ENCODE assay signal across 23 cellular contexts in genomic region chr3:73061416-73061815, GRCh38. TPM values are rescaled to one million over a fixed set of nuclear protein-coding genes. Genes with fewer than 3 reads are reported as not detected.
DNase-seq lines count a peak whose midpoint lies in the region; ATAC-seq and TF ChIP-seq lines count a peak whose summit lies in the region.
"Had no signal": no experiment of that assay in that cellular context is flagged by ENCODE, and none has a peak within 500 bp of the region (broad histone marks: within the 10 kb centered on the region; RNA-seq: fewer than 3 reads in every experiment).

TSS of gene EBLN2 (plus strand) at chr3:73061659. CDS start at chr3:73062082, 423 bp downstream.

- H3K4me2 ChIP-seq in smooth muscle cell: no peak within 1 kb of the TSS

- WGBS in smooth muscle cell (ENCODE audit: low lambda C conversion rate): 96% methylated on average over 2 of the region's 2 CpGs

- peaks cover 34% of the 10 kb centered on the region for H3K36me3 Mint-ChIP-seq in activated CD4-positive, alpha-beta T cell treated with anti-CD3 and anti-CD28 coated beads for 36 hours (ENCODE audit: low read depth)
- H3K36me3 Mint-ChIP-seq in activated CD4-positive, alpha-beta T cell treated with anti-CD3 and anti-CD28 coated beads, Interleukin-2, amount 10 ng/mL, durations not matched to agents 7 days and 5 days (ENCODE audit: low read depth): peaks cover 35% of the 10 kb centered on the region
- peaks cover 58% of the 10 kb centered on the region for H3K36me3 Mint-ChIP-seq in activated T-helper 2 cell treated with anti-CD3 and anti-CD28 coated beads, Interferon-gamma antibody, Interleukin-2, Interleukin-4, amounts not matched to agents 10 μg/mL and 5 μg/mL and 100 μg/mL, durations not matched to agents 14 hours and 24 hours and 36 hours (ENCODE audit: low read depth)

- DNase-seq in activated CD4-positive, alpha-beta T cell treated with anti-CD3 and anti-CD28 coated beads for 36 hours: no peak
- DNase-seq in activated CD4-positive, alpha-beta T cell treated with anti-CD3 and anti-CD28 coated beads, Interleukin-2, amount 10 ng/mL, durations not matched to agents 7 days and 5 days: no peak
- DNase-seq in activated T-helper 2 cell treated with anti-CD3 and anti-CD28 coated beads, Interferon-gamma antibody, Interleukin-2, Interleukin-4, amounts not matched to agents 10 μg/mL and 5 μg/mL and 100 μg/mL, durations not matched to agents 14 hours and 24 hours and 36 hours (ENCODE audit: low spot score): no peak
- DNase-seq in right atrium auricular region (ENCODE audit: low spot score) (no peak), smooth muscle cell (lab: John Stamatoyannopoulos, UW; ENCODE audit: unreplicated experiment) (no peak), NCI-H2029 treated with DMSO at 0.1 percent for 48 hours (lab: John Stamatoyannopoulos, UW) (no peak), G401 (ENCODE audit: low spot score) (no peak), AG08396 (ENCODE audit: low spot score) (no peak)
- DNase-seq: 8988T; activated CD4-positive, alpha-beta T cell treated with anti-CD3 and anti-CD28 coated beads for 4 hours; activated CD8-positive, alpha-beta memory T cell treated with anti-CD3 and anti-CD28 coated beads, Interleukin-2, amount 10 ng/mL, durations not matched to agents 7 days and 5 days; activated naive CD8-positive, alpha-beta T cell treated with anti-CD3 and anti-CD28 coated beads, Interleukin-2, amount 50 U/mL, for 24 hours; foreskin melanocyte; kidney glomerular epithelial cell; mesendoderm; NCI-H1436; NCI-H526; nephron progenitor cell; SHP77; stimulated activated CD8-positive, alpha-beta memory T cell treated with anti-CD3 and anti-CD28 coated beads, Interleukin-4, amount 100 ng/mL, for 48 hours; T-cell; uterus had no signal

- H3K27ac Mint-ChIP-seq in activated CD4-positive, alpha-beta T cell treated with anti-CD3 and anti-CD28 coated beads for 36 hours: peak within 1 kb of the TSS; percentile 25
- no peak within 1 kb of the TSS for H3K27ac Mint-ChIP-seq in activated CD4-positive, alpha-beta T cell treated with anti-CD3 and anti-CD28 coated beads, Interleukin-2, amount 10 ng/mL, durations not matched to agents 7 days and 5 days
- H3K27ac Mint-ChIP-seq in activated T-helper 2 cell treated with anti-CD3 and anti-CD28 coated beads, Interferon-gamma antibody, Interleukin-2, Interleukin-4, amounts not matched to agents 10 μg/mL and 5 μg/mL and 100 μg/mL, durations not matched to agents 14 hours and 24 hours and 36 hours: peak within 1 kb of the TSS; percentile 28
- H3K27ac Mint-ChIP-seq: activated CD8-positive, alpha-beta memory T cell treated with anti-CD3 and anti-CD28 coated beads, Interleukin-2, amount 10 ng/mL, durations not matched to agents 7 days and 5 days; activated naive CD8-positive, alpha-beta T cell treated with anti-CD3 and anti-CD28 coated beads, Interleukin-2, amount 50 U/mL, for 24 hours; nephron progenitor cell had no signal

- H3K36me3 ChIP-seq in right atrium auricular region (peaks cover 27% of the 10 kb centered on the region), smooth muscle cell (ENCODE audit: low read depth) (peaks cover 13% of the 10 kb centered on the region)
- H3K36me3 ChIP-seq: uterus had no signal

- no peak for ATAC-seq in activated CD4-positive, alpha-beta T cell treated with anti-CD3 and anti-CD28 coated beads for 36 hours
- ATAC-seq: activated CD8-positive, alpha-beta memory T cell treated with anti-CD3 and anti-CD28 coated beads, Interleukin-2, amount 10 ng/mL, durations not matched to agents 7 days and 5 days; T-cell had no signal

- H3K9me3 ChIP-seq in right atrium auricular region (no peaks in the 10 kb centered on the region), smooth muscle cell (replicated peaks; ENCODE audit: low read depth) (no peaks in the 10 kb centered on the region)
- H3K9me3 ChIP-seq: uterus had no signal

- H3K4me1 ChIP-seq in right atrium auricular region (peaks cover 0 to 17% of the 10 kb centered on the region in 2 donors), smooth muscle cell (ENCODE audit: low read depth) (no peaks in the 10 kb centered on the region)
- H3K4me1 ChIP-seq: uterus had no signal

- no peaks in the 10 kb centered on the region for H3K27me3 Mint-ChIP-seq in activated CD4-positive, alpha-beta T cell treated with anti-CD3 and anti-CD28 coated beads for 36 hours
- H3K27me3 Mint-ChIP-seq in activated CD4-positive, alpha-beta T cell treated with anti-CD3 and anti-CD28 coated beads, Interleukin-2, amount 10 ng/mL, durations not matched to agents 7 days and 5 days: no peaks in the 10 kb centered on the region
- H3K27me3 Mint-ChIP-seq in activated T-helper 2 cell treated with anti-CD3 and anti-CD28 coated beads, Interferon-gamma antibody, Interleukin-2, Interleukin-4, amounts not matched to agents 10 μg/mL and 5 μg/mL and 100 μg/mL, durations not matched to agents 14 hours and 24 hours and 36 hours (ENCODE audit: low read depth): no peaks in the 10 kb centered on the region
- H3K27me3 Mint-ChIP-seq: activated CD8-positive, alpha-beta memory T cell treated with anti-CD3 and anti-CD28 coated beads, Interleukin-2, amount 10 ng/mL, durations not matched to agents 7 days and 5 days; activated naive CD8-positive, alpha-beta T cell treated with anti-CD3 and anti-CD28 coated beads, Interleukin-2, amount 50 U/mL, for 24 hours; IgD-negative memory B cell; T-cell had no signal

- no peak within 1 kb of the TSS for H3K9ac ChIP-seq in smooth muscle cell (ENCODE audit: low read depth)

- no peaks in the 10 kb centered on the region for H3K27me3 ChIP-seq in right atrium auricular region
- no peaks in the 10 kb centered on the region for H3K27me3 ChIP-seq in smooth muscle cell (ENCODE audit: low read depth)
- H3K27me3 ChIP-seq: uterus had no signal

- TF ChIP-seq CTCF in right atrium auricular region (IDR thresholded peaks at IDR 0.05): no peak
- no peak for TF ChIP-seq CTCF in smooth muscle cell (IDR thresholded peaks at IDR 0.05; ENCODE audit: borderline replicate concordance, insufficient read depth, poor library complexity, severe bottlenecking)

- no peak within 1 kb of the TSS for H3K4me3 Mint-ChIP-seq in activated CD4-positive, alpha-beta T cell treated with anti-CD3 and anti-CD28 coated beads for 36 hours
- no peak within 1 kb of the TSS for H3K4me3 Mint-ChIP-seq in activated CD4-positive, alpha-beta T cell treated with anti-CD3 and anti-CD28 coated beads, Interleukin-2, amount 10 ng/mL, durations not matched to agents 7 days and 5 days
- no peak within 1 kb of the TSS for H3K4me3 Mint-ChIP-seq in activated T-helper 2 cell treated with anti-CD3 and anti-CD28 coated beads, Interferon-gamma antibody, Interleukin-2, Interleukin-4, amounts not matched to agents 10 μg/mL and 5 μg/mL and 100 μg/mL, durations not matched to agents 14 hours and 24 hours and 36 hours (ENCODE audit: low read depth)
- H3K4me3 Mint-ChIP-seq: activated CD8-positive, alpha-beta memory T cell treated with anti-CD3 and anti-CD28 coated beads, Interleukin-2, amount 10 ng/mL, durations not matched to agents 7 days and 5 days; activated naive CD8-positive, alpha-beta T cell treated with anti-CD3 and anti-CD28 coated beads, Interleukin-2, amount 50 U/mL, for 24 hours; IgD-negative memory B cell; nephron progenitor cell; T-cell had no signal

- H4K20me1 ChIP-seq in smooth muscle cell (ENCODE audit: low read depth): peaks cover 29% of the 10 kb centered on the region

- H3K4me3 ChIP-seq in right atrium auricular region: no peak within 1 kb of the TSS
- no peak within 1 kb of the TSS for H3K4me3 ChIP-seq in smooth muscle cell
- H3K4me3 ChIP-seq: uterus had no signal

- H3K9me3 Mint-ChIP-seq in activated CD4-positive, alpha-beta T cell treated with anti-CD3 and anti-CD28 coated beads for 36 hours (ENCODE audit: low read depth): no peaks in the 10 kb centered on the region
- no peaks in the 10 kb centered on the region for H3K9me3 Mint-ChIP-seq in activated CD4-positive, alpha-beta T cell treated with anti-CD3 and anti-CD28 coated beads, Interleukin-2, amount 10 ng/mL, durations not matched to agents 7 days and 5 days
- H3K9me3 Mint-ChIP-seq in activated T-helper 2 cell treated with anti-CD3 and anti-CD28 coated beads, Interferon-gamma antibody, Interleukin-2, Interleukin-4, amounts not matched to agents 10 μg/mL and 5 μg/mL and 100 μg/mL, durations not matched to agents 14 hours and 24 hours and 36 hours: no peaks in the 10 kb centered on the region
- H3K9me3 Mint-ChIP-seq: activated naive CD8-positive, alpha-beta T cell treated with anti-CD3 and anti-CD28 coated beads, Interleukin-2, amount 50 U/mL, for 24 hours; IgD-negative memory B cell; nephron progenitor cell; T-cell had no signal

- no peaks in the 10 kb centered on the region for H3F3A ChIP-seq in smooth muscle cell (ENCODE audit: low read depth)

- peaks cover 11% of the 10 kb centered on the region for H3K4me1 Mint-ChIP-seq in activated CD4-positive, alpha-beta T cell treated with anti-CD3 and anti-CD28 coated beads for 36 hours
- H3K4me1 Mint-ChIP-seq in activated CD4-positive, alpha-beta T cell treated with anti-CD3 and anti-CD28 coated beads, Interleukin-2, amount 10 ng/mL, durations not matched to agents 7 days and 5 days: peaks cover 10% of the 10 kb centered on the region
- peaks cover 10% of the 10 kb centered on the region for H3K4me1 Mint-ChIP-seq in activated T-helper 2 cell treated with anti-CD3 and anti-CD28 coated beads, Interferon-gamma antibody, Interleukin-2, Interleukin-4, amounts not matched to agents 10 μg/mL and 5 μg/mL and 100 μg/mL, durations not matched to agents 14 hours and 24 hours and 36 hours (ENCODE audit: low read depth)
- H3K4me1 Mint-ChIP-seq: nephron progenitor cell had no signal

- intact Hi-C loops in activated CD4-positive, alpha-beta T cell treated with anti-CD3 and anti-CD28 coated beads for 36 hours (cut with DNase I, micrococcal nuclease): no loop called here
- intact Hi-C loops in activated T-helper 2 cell treated with anti-CD3 and anti-CD28 coated beads, Interferon-gamma antibody, Interleukin-2, Interleukin-4, amounts not matched to agents 10 μg/mL and 5 μg/mL and 100 μg/mL, durations not matched to agents 14 hours and 24 hours and 36 hours (cut with micrococcal nuclease): no loop called here

- no peak within 1 kb of the TSS for H2AFZ ChIP-seq in smooth muscle cell (ENCODE audit: low read depth)

- H3K27ac ChIP-seq in right atrium auricular region (peak within 1 kb of the TSS; percentile 26 to 31), smooth muscle cell (ENCODE audit: low read depth) (peak within 1 kb of the TSS; percentile 6)
- H3K27ac ChIP-seq: uterus had no signal

- CTCF ChIA-PET in activated CD4-positive, alpha-beta T cell treated with anti-CD3 and anti-CD28 coated beads for 36 hours (lab: Charles Lee): interaction anchor here (1.0 kb wide), 1 partner anchor 162 kb away, joined by 3 read pairs; no protein-coding TSS in a partner anchor
- CTCF ChIA-PET in activated CD4-positive, alpha-beta T cell treated with anti-CD3 and anti-CD28 coated beads, Interleukin-2, amount 10 ng/mL, durations not matched to agents 7 days and 5 days (lab: Charles Lee): no interaction called here

- peaks cover 49% of the 10 kb centered on the region for H3K79me2 ChIP-seq in smooth muscle cell (ENCODE audit: low read depth)

- POLR2A ChIA-PET in activated CD4-positive, alpha-beta T cell treated with anti-CD3 and anti-CD28 coated beads for 36 hours (lab: Charles Lee): no interaction called here
- POLR2A ChIA-PET in activated CD4-positive, alpha-beta T cell treated with anti-CD3 and anti-CD28 coated beads, Interleukin-2, amount 10 ng/mL, durations not matched to agents 7 days and 5 days (lab: Charles Lee): no interaction called here

- in situ Hi-C loops in G401 (cut with HindIII; ENCODE audit: low sequenced_read_pairs): no loop called here

RNA-seq across cellular contexts. Expression of gene EBLN2, which starts in this region (rescaled TPM):
- total RNA-seq in activated CD4-positive, alpha-beta T cell treated with anti-CD3 and anti-CD28 coated beads for 36 hours: 1 to 10 TPM; 4.7 to 5.2 TPM
- 1 to 10 TPM; 6.3 to 6.9 TPM for total RNA-seq in activated CD4-positive, alpha-beta T cell treated with anti-CD3 and anti-CD28 coated beads, Interleukin-2, amount 10 ng/mL, durations not matched to agents 7 days and 5 days
- total RNA-seq in activated T-helper 2 cell treated with anti-CD3 and anti-CD28 coated beads, Interferon-gamma antibody, Interleukin-2, Interleukin-4, amounts not matched to agents 10 μg/mL and 5 μg/mL and 100 μg/mL, durations not matched to agents 14 hours and 24 hours and 36 hours: 8.6 and 8.8 TPM in 2 replicates
- total RNA-seq in right atrium auricular region: 1 to 10 TPM in 1 of 2 donors, under 1 TPM in 1; 0.67 to 1.4 TPM
- total RNA-seq in smooth muscle cell: 5.5 TPM in 2 replicates
- 2.9 and 4.5 TPM in 2 replicates for polyA plus RNA-seq in smooth muscle cell
- 1.5 and 4.9 TPM in 2 replicates for total RNA-seq in G401 (2014; rRNA removed; shearing (Covaris generic))
